7 cellular contexts compared by ENCODE assay signal in the genomic region with DNA sequence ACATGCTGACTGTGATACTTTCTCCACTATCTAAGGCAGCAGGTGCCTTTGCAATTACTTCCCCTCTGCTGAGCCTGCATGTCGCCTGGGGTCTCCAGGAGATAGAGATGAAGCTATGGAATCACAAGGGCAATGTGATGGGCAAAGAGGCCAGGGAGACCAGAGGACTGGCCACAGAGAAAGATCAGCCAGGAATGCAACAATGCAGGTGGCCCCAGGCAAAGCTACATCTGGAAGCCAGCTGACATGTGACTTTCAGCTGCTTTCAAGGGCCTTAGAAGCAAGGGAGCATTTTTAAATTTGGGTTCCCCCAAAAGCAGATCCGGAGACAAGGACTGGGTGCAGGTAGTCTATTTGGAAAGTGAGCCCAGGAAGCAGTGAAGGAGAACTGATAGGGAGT.
"Had no signal": no experiment of that assay in that cellular context is flagged by ENCODE, and none has a peak within 500 bp of the region (broad histone marks: within the 10 kb centered on the region; RNA-seq: fewer than 3 reads in every experiment).

No MANE protein-coding gene starts in this region.

- ATAC-seq: HCT116, HepG2 had no signal

- DNase-seq: GM23248, GOT3, H7, HFFc6, KBM-7 had no signal
